Comparison of ENCODE assay signal across 8 cellular contexts in the genomic region with DNA sequence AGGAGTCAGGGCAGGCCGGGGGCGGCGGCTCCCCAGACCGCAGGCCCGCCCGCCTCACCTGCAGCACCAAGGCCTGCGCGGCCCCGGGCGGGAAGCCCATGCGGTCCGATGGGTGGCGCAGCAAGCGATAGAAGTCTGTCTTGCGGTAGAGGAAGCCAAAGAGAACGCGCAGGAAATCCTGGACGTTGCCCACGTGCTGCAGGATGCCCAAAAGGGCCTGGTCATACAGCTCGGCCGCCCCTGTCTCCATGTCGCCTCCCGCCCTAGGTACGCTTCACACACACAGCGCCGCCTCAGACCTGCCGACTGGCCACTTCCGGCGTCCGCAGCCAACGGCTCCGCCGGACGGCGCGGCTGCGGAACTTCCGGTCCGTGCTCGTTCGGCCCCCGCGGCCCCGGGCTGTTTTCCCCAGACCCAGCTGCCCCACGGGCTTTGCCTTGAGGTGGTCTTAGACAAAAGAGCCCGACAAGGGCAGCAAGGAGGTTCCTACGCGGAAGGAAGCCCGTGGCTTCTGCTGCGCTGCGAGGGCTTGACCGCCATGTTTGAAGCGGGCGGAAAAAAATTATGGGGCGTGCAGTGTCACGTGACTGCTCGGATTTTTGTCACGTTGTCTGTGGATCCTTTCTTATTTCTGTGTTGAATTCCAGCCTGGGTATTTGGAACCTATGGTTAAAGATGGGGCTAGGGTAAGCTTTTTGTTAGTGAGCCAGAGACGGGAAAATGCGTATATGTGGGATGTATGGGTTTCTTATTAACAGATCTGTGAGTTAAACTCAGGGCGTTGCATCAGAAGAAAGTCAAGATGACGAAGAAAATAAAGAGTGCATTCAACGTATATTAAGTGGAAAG. TPM values are rescaled to one million over a fixed set of nuclear protein-coding genes. Genes with fewer than 3 reads are reported as not detected.
DNase-seq lines count a peak whose midpoint lies in the region; ATAC-seq and TF ChIP-seq lines count a peak whose summit lies in the region.

A gene (minus strand): TSS at position 308 of the 850 bp plus-strand sequence. CDS start 58 bp downstream, at position 250.

- H3K27me3 Mint-ChIP-seq in activated naive CD8-positive, alpha-beta T cell treated with anti-CD3 and anti-CD28 coated beads, Interleukin-2, amount 50 U/mL, for 24 hours, result peaks cover 2% of the 10 kb centered on the region

- H3K36me3 Mint-ChIP-seq in activated naive CD8-positive, alpha-beta T cell treated with anti-CD3 and anti-CD28 coated beads, Interleukin-2, amount 50 U/mL, for 24 hours (ENCODE audit: low read depth), result peaks cover 15% of the 10 kb centered on the region

- TF ChIP-seq CTCF in GM12873 (IDR thresholded peaks at IDR 0.05; ENCODE audit: insufficient read depth, low read depth, low read length, missing control alignments), result peak; percentile 31
- TF ChIP-seq CTCF in heart left ventricle (IDR thresholded peaks at IDR 0.05), result peak in 5 of 12 donors; percentile 5 to 33 (median 21)
- peak in 2 of 6 experiments; percentile 6 to 21 for TF ChIP-seq CTCF in upper lobe of left lung (IDR thresholded peaks at IDR 0.05)

- no peaks in the 10 kb centered on the region for H3K9me3 Mint-ChIP-seq in activated naive CD8-positive, alpha-beta T cell treated with anti-CD3 and anti-CD28 coated beads, Interleukin-2, amount 50 U/mL, for 24 hours

- H3K4me1 ChIP-seq in heart left ventricle, result peaks cover 8 to 46% (median 33%) of the 10 kb centered on the region in 12 donors
- peaks cover 32 to 45% (median 41%) of the 10 kb centered on the region in 4 donors for H3K4me1 ChIP-seq in upper lobe of left lung

- H3K27ac ChIP-seq in heart left ventricle (peak within 1 kb of the TSS; percentile 84 to 100 (median 98)), upper lobe of left lung (peak within 1 kb of the TSS; percentile 98)

- no peaks in the 10 kb centered on the region for H3K36me3 ChIP-seq in heart left ventricle
- H3K36me3 ChIP-seq in upper lobe of left lung, result no peaks in the 10 kb centered on the region

- H3K4me1 Mint-ChIP-seq in activated naive CD8-positive, alpha-beta T cell treated with anti-CD3 and anti-CD28 coated beads, Interleukin-2, amount 50 U/mL, for 24 hours, result peaks cover 50% of the 10 kb centered on the region

- no peak for TF ChIP-seq EP300 in upper lobe of left lung (IDR thresholded peaks at IDR 0.05)

- DNase-seq in NCI-H1105 treated with DMSO at 0.1 percent for 48 hours (lab: John Stamatoyannopoulos, UW), result peak; percentile 85
- DNase-seq in SW 1271 (lab: John Stamatoyannopoulos, UW), result peak; percentile 76 to 90
- DNase-seq in activated naive CD8-positive, alpha-beta T cell treated with anti-CD3 and anti-CD28 coated beads, Interleukin-2, amount 50 U/mL, for 24 hours, result peak; percentile 79
- DNase-seq in heart left ventricle, result peak; percentile 86 to 91 (median 88)
- DNase-seq in posterior cingulate gyrus, result peak; percentile 74 to 97 (median 84)
- DNase-seq in upper lobe of left lung, result peak; percentile 89 to 95

- peak within 1 kb of the TSS; percentile 97 for H3K27ac Mint-ChIP-seq in activated naive CD8-positive, alpha-beta T cell treated with anti-CD3 and anti-CD28 coated beads, Interleukin-2, amount 50 U/mL, for 24 hours

- TF ChIP-seq POLR2A in heart left ventricle (IDR thresholded peaks at IDR 0.05) (peak in 1 of 2 donors; percentile 40), upper lobe of left lung (IDR thresholded peaks at IDR 0.05) (peak in 2 of 4 donors; percentile 59 to 73)

- WGBS in heart left ventricle, 4 donors, result 0% methylated on average over 46 to 63 of the region's 63 CpGs
- WGBS in upper lobe of left lung, 2 donors, result 0 to 1% methylated on average over 18 to 59 of the region's 63 CpGs

- H3K9me3 ChIP-seq in heart left ventricle, result no peaks in the 10 kb centered on the region
- no peaks in the 10 kb centered on the region for H3K9me3 ChIP-seq in upper lobe of left lung

- peak within 1 kb of the TSS; percentile 55 to 96 (median 90) for H3K4me3 ChIP-seq in heart left ventricle
- H3K4me3 ChIP-seq in upper lobe of left lung, result peak within 1 kb of the TSS; percentile 76 to 94 (median 86)

- intact Hi-C loops in heart left ventricle (cut with DNase I) (loop anchor here in 3 of 10 donors (2.0 to 10.0 kb wide), 4 partner anchors 74 to 358 kb away; a partner anchor contains a TSS), posterior cingulate gyrus (cut with DNase I) (loop anchor here (5.0 kb wide), 1 partner anchor 82 kb away; a partner anchor contains a TSS)

- ATAC-seq in HG02678 (IDR thresholded peaks at IDR 0.05; ENCODE audit: unreplicated experiment) (peak; percentile 97), heart left ventricle (peak; percentile 95 to 98 (median 97)), upper lobe of left lung (ENCODE audit: low FRiP score in 2 of 2) (peak; percentile 95 to 98)
- peak; percentile 87 for ATAC-seq in activated naive CD8-positive, alpha-beta T cell treated with anti-CD3 and anti-CD28 coated beads, Interleukin-2, amount 50 U/mL, for 24 hours

- H3K27me3 ChIP-seq in heart left ventricle, result peaks cover 0 to 4% (median 0%) of the 10 kb centered on the region in 9 donors
- H3K27me3 ChIP-seq in upper lobe of left lung, result no peaks in the 10 kb centered on the region

- H3K4me3 Mint-ChIP-seq in activated naive CD8-positive, alpha-beta T cell treated with anti-CD3 and anti-CD28 coated beads, Interleukin-2, amount 50 U/mL, for 24 hours, result peak within 1 kb of the TSS; percentile 89

RNA-seq across cellular contexts. Expression of the gene that starts here (rescaled TPM):
- total RNA-seq in heart left ventricle, result 100 to 1,000 TPM in 4 of 9 donors, 10 to 100 TPM in 5; 59.5 to 133 (median 98.7) TPM
- polyA plus RNA-seq in heart left ventricle, result 10 to 100 TPM; 16.7 to 54.6 TPM
- 100 to 1,000 TPM in 1 of 6 donors, 10 to 100 TPM in 5; 48.5 to 104 (median 56.3) TPM for total RNA-seq in upper lobe of left lung

Comparison
In these comparisons a context has a peak if more than half of its experiments do, and no peak if none do; other contexts are left out.
1. Peak in every context shown above with its lines: DNase-seq, ATAC-seq, H3K4me3 ChIP-seq and H3K27ac ChIP-seq.